ENCODE assay signal across 1 cellular context in genomic region chr7:116218051-116218645, GRCh38.
TF ChIP-seq lines count a peak whose summit lies in the region.

No MANE protein-coding gene starts in this region.

TF ChIP-seq in K562, 482 proteins besides CTCF, POLR2A, EP300 and RAD21 (continued from another document and continues in another):
- 0 out of 2 replicates have a peak, but pooled peaks have one; percentile 45 for TF ChIP-seq MAFF (IDR thresholded peaks at IDR 0.05; ENCODE audit: low read length)
- TF ChIP-seq ZNF239 (CRISPR knock-in tag; IDR thresholded peaks at IDR 0.05) = peak; percentile 75
- no peak; the same call in 1 of the 2 replicates for TF ChIP-seq ZBTB2 (IDR thresholded peaks at IDR 0.05)
- TF ChIP-seq STAT5A (IDR thresholded peaks at IDR 0.05; ENCODE audit: borderline replicate concordance, low read length) = peak; percentile 87
- TF ChIP-seq MCM7 (IDR thresholded peaks at IDR 0.05) = no peak
- no peak for TF ChIP-seq ZNF324 (CRISPR knock-in tag; IDR thresholded peaks at IDR 0.05)
- TF ChIP-seq NONO (IDR thresholded peaks at IDR 0.05; ENCODE audit: low read depth in 2 of 2, low read length in 1 of 2) = peak in 1 of 2 experiments; percentile 19; a peak in 1 of 4 replicates
- peak; percentile 62; the same call in 1 of the 2 replicates for TF ChIP-seq GATAD2B (IDR thresholded peaks at IDR 0.05; ENCODE audit: borderline replicate concordance)
- TF ChIP-seq FOXK2 (conservative IDR thresholded peaks at IDR 0.05 in 1 of 2, IDR thresholded peaks at IDR 0.05 in 1 of 2; ENCODE audit: low read depth in 2 of 2) = peak; percentile 74 to 91; a peak in 3 of 4 replicates
- TF ChIP-seq MAFK (IDR thresholded peaks at IDR 0.05; ENCODE audit: low read length) = peak; percentile 36
- TF ChIP-seq ZNF274 (IDR thresholded peaks at IDR 0.05; ENCODE audit: borderline replicate concordance, low read depth, low read length) = no peak
- TF ChIP-seq EGR1 (conservative IDR thresholded peaks at IDR 0.05) = no peak
- peak; percentile 89 for TF ChIP-seq SMARCC2 (IDR thresholded peaks at IDR 0.05; ENCODE audit: low read depth)
- peak; percentile 73 for TF ChIP-seq CEBPB (tag; IDR thresholded peaks at IDR 0.05)
- peak; percentile 21; the same call in 1 of the 2 replicates for TF ChIP-seq GABPA (tag; conservative IDR thresholded peaks at IDR 0.05; ENCODE audit: low read depth)
- TF ChIP-seq ARID3B (CRISPR knock-in tag; IDR thresholded peaks at IDR 0.05; ENCODE audit: borderline replicate concordance) = peak; percentile 85; the same call in 1 of the 2 replicates
- TF ChIP-seq ETV6 (IDR thresholded peaks at IDR 0.05; ENCODE audit: borderline replicate concordance in 1 of 2, low read depth in 2 of 2, low read length in 1 of 2) = peak in 1 of 2 experiments; percentile 28; a peak in 1 of 4 replicates
- no peak for TF ChIP-seq ETV6 (CRISPR knock-in tag; IDR thresholded peaks at IDR 0.05; ENCODE audit: borderline replicate concordance)
- TF ChIP-seq VEZF1 (CRISPR knock-in tag; IDR thresholded peaks at IDR 0.05) = peak; percentile 41; the same call in 1 of the 2 replicates
- TF ChIP-seq ELK3 (CRISPR knock-in tag; IDR thresholded peaks at IDR 0.05) = no peak
- peak; percentile 89 for TF ChIP-seq SMAD3 (CRISPR knock-in tag; conservative IDR thresholded peaks at IDR 0.05)
- no peak for TF ChIP-seq TAF7 (tag; IDR thresholded peaks at IDR 0.05)
- TF ChIP-seq MTF1 (CRISPR knock-in tag; IDR thresholded peaks at IDR 0.05; ENCODE audit: borderline replicate concordance) = no peak
- TF ChIP-seq ZNF586 (CRISPR knock-in tag; conservative IDR thresholded peaks at IDR 0.05) = no peak
- no peak for TF ChIP-seq CHD2 (IDR thresholded peaks at IDR 0.05; ENCODE audit: low read depth, low read length)
- TF ChIP-seq HIVEP1 (CRISPR knock-in tag; IDR thresholded peaks at IDR 0.05) = 0 out of 2 replicates have a peak, but pooled peaks have one; percentile 24
- peak; percentile 97 for TF ChIP-seq TEAD4 (IDR thresholded peaks at IDR 0.05; ENCODE audit: low read length)
- no peak for TF ChIP-seq TEAD4 (CRISPR knock-in tag; IDR thresholded peaks at IDR 0.05; ENCODE audit: borderline replicate concordance)
- TF ChIP-seq NR2F6 (CRISPR knock-in tag; IDR thresholded peaks at IDR 0.05) = no peak
- TF ChIP-seq KAT2B (IDR thresholded peaks at IDR 0.05; ENCODE audit: low read depth, low read length) = no peak
- TF ChIP-seq SAFB (IDR thresholded peaks at IDR 0.05; ENCODE audit: borderline replicate concordance, low read depth, low read length) = no peak
- TF ChIP-seq IRF1 (CRISPR knock-in tag; IDR thresholded peaks at IDR 0.05; ENCODE audit: borderline replicate concordance) = no peak
- TF ChIP-seq CBFB (CRISPR knock-in tag; IDR thresholded peaks at IDR 0.05) = no peak
- no peak for TF ChIP-seq HLTF (IDR thresholded peaks at IDR 0.05)
- TF ChIP-seq NRF1 (conservative IDR thresholded peaks at IDR 0.05 in 1 of 2, IDR thresholded peaks at IDR 0.05 in 1 of 2) = peak in 1 of 2 experiments; percentile 26; a peak in 1 of 4 replicates
- TF ChIP-seq UBTF (IDR thresholded peaks at IDR 0.05; ENCODE audit: borderline replicate concordance in 1 of 2, low read depth in 2 of 2, low read length in 2 of 2) = no peak
- 0 out of 4 replicates have a peak, but pooled peaks of 1 of the 2 experiments have one; percentile 34 for TF ChIP-seq ZNF318 (IDR thresholded peaks at IDR 0.05; ENCODE audit: borderline replicate concordance in 1 of 2, low read depth in 1 of 2)
- TF ChIP-seq MEIS2 (IDR thresholded peaks at IDR 0.05; ENCODE audit: partially characterized antibody) = peak; percentile 90
